ENCODE assay signal across 8 cellular contexts in genomic region chr2:73984922-73985317, GRCh38. TPM values are rescaled to one million over a fixed set of nuclear protein-coding genes. Genes with fewer than 3 reads are reported as not detected.
A peak's percentile ranks its signal among the peaks of the same experiment; 100 is the strongest.
DNase-seq lines count a peak whose midpoint lies in the region; ATAC-seq and TF ChIP-seq lines count a peak whose summit lies in the region.

No MANE protein-coding gene starts in this region.

- H3K36me3 Mint-ChIP-seq in T-helper 2 cell treated with Interferon-gamma antibody and Interleukin-4, amounts not matched to agents 5 μg/mL and 100 μg/mL, for 36 hours (ENCODE audit: low read depth): peaks cover 32% of the 10 kb centered on the region

- no peaks in the 10 kb centered on the region for H3K9me3 ChIP-seq in SU-DHL-6 (ENCODE audit: insufficient read depth, low read length)
- H3K9me3 ChIP-seq in lung (ENCODE audit: control insufficient read depth in 2 of 2, insufficient read depth in 1 of 2, low read length in 1 of 2): no peaks in the 10 kb centered on the region
- H3K9me3 ChIP-seq in thoracic aorta: no peaks in the 10 kb centered on the region

- H3K9ac ChIP-seq in SU-DHL-6 (ENCODE audit: low read length): peak overlapping the region; percentile 62; the same call in 1 of the 2 replicates

- WGBS in lung, 2 donors: 0% methylated on average over 25 to 58 of the region's 60 CpGs

- in situ Hi-C loops in brain microvascular endothelial cell (cut with HindIII; ENCODE audit: low pct_ligation_motif_present, low sequenced_read_pairs): no loop called here

- H3K27me3 ChIP-seq in SU-DHL-6 (ENCODE audit: low read length): no peaks in the 10 kb centered on the region
- no peaks in the 10 kb centered on the region for H3K27me3 ChIP-seq in brain microvascular endothelial cell (replicated peaks)
- H3K27me3 ChIP-seq in lung (ENCODE audit: control insufficient read depth, insufficient read depth): no peaks in the 10 kb centered on the region
- no peaks in the 10 kb centered on the region for H3K27me3 ChIP-seq in thoracic aorta (replicated peaks; ENCODE audit: insufficient read depth)

- peaks cover 65% of the 10 kb centered on the region for H3K4me1 Mint-ChIP-seq in T-helper 2 cell treated with Interferon-gamma antibody and Interleukin-4, amounts not matched to agents 5 μg/mL and 100 μg/mL, for 36 hours (ENCODE audit: low read depth)

- no peak for TF ChIP-seq CTCF in SU-DHL-6 (IDR thresholded peaks at IDR 0.05; ENCODE audit: insufficient read depth, low read length, poor library complexity, severe bottlenecking)
- no peak for TF ChIP-seq CTCF in brain microvascular endothelial cell (IDR thresholded peaks at IDR 0.05; ENCODE audit: low read depth, low read length, missing control alignments)
- TF ChIP-seq CTCF in lung (IDR thresholded peaks at IDR 0.05; ENCODE audit: control extremely low read depth, extremely low read depth): no peak
- TF ChIP-seq CTCF in thoracic aorta (IDR thresholded peaks at IDR 0.05): no peak

- H3K4me3 Mint-ChIP-seq in T-helper 2 cell treated with Interferon-gamma antibody and Interleukin-4, amounts not matched to agents 5 μg/mL and 100 μg/mL, for 36 hours: no peak overlapping the region

- H3K4me3 ChIP-seq in SU-DHL-6 (ENCODE audit: insufficient read depth, low read length, poor library complexity, severe bottlenecking) (peak overlapping the region; percentile 16), brain microvascular endothelial cell (ENCODE audit: low read depth, low read length) (peak overlapping the region; percentile 43), lung (peak overlapping the region; percentile 45), thoracic aorta (peak overlapping the region; percentile 78)

- H3K36me3 ChIP-seq in SU-DHL-6 (ENCODE audit: low read length) (no peaks in the 10 kb centered on the region), brain microvascular endothelial cell (replicated peaks) (no peaks in the 10 kb centered on the region), lung (ENCODE audit: control insufficient read depth in 2 of 2, insufficient read depth in 2 of 2, low read length in 2 of 2) (peaks cover 2% of the 10 kb centered on the region in 2 donors), thoracic aorta (no peaks in the 10 kb centered on the region)

- no peaks in the 10 kb centered on the region for H3K27me3 Mint-ChIP-seq in T-helper 2 cell treated with Interferon-gamma antibody and Interleukin-4, amounts not matched to agents 5 μg/mL and 100 μg/mL, for 36 hours (ENCODE audit: low read depth)

- peak overlapping the region; percentile 60 for H3K4me2 ChIP-seq in SU-DHL-6 (ENCODE audit: low read depth, low read length, poor library complexity, severe bottlenecking)

- no peaks in the 10 kb centered on the region for H3K9me3 Mint-ChIP-seq in T-helper 2 cell treated with Interferon-gamma antibody and Interleukin-4, amounts not matched to agents 5 μg/mL and 100 μg/mL, for 36 hours

- peak in 4 of 5 experiments; percentile 49 to 73 (median 62) for DNase-seq in T-helper 2 cell
- DNase-seq in T-helper 2 cell treated with Interferon-gamma antibody and Interleukin-4, amounts not matched to agents 5 μg/mL and 100 μg/mL, for 36 hours (ENCODE audit: low spot score): no peak
- DNase-seq in brain microvascular endothelial cell: no peak
- DNase-seq in lung (ENCODE audit: low spot score): peak; percentile 52
- DNase-seq in thoracic aorta (ENCODE audit: low spot score): no peak
- DNase-seq in AG08395 (ENCODE audit: low spot score): no peak

- H2AFZ ChIP-seq in SU-DHL-6 (ENCODE audit: low read depth, low read length, severe bottlenecking): no peak overlapping the region

- H3K79me2 ChIP-seq in SU-DHL-6 (ENCODE audit: insufficient read depth, low read length): peaks cover 44% of the 10 kb centered on the region

- H3K4me1 ChIP-seq in lung (ENCODE audit: control insufficient read depth in 2 of 2, insufficient read depth in 2 of 2, low read length in 2 of 2) (peaks cover 13 to 35% of the 10 kb centered on the region in 2 donors), thoracic aorta (ENCODE audit: control insufficient read depth in 1 of 2, low read depth in 2 of 2) (peaks cover 29 to 68% of the 10 kb centered on the region in 2 donors)

- peak; percentile 16 for ATAC-seq in HG02981 (IDR thresholded peaks at IDR 0.05; ENCODE audit: unreplicated experiment)
- ATAC-seq in lung (ENCODE audit: insufficient read depth, low FRiP score): no peak
- ATAC-seq in thoracic aorta (ENCODE audit: insufficient number of reproducible peaks, low FRiP score, low read depth): no peak

- no peaks in the 10 kb centered on the region; the same call in 1 of the 2 replicates for H4K20me1 ChIP-seq in SU-DHL-6 (ENCODE audit: low read depth, low read length)

- no peaks in the 10 kb centered on the region for H3K9me2 ChIP-seq in SU-DHL-6 (replicated peaks; ENCODE audit: insufficient read depth, low read length)

- peaks cover 28% of the 10 kb centered on the region for H3F3A ChIP-seq in SU-DHL-6 (ENCODE audit: insufficient read depth)

- H3K27ac Mint-ChIP-seq in T-helper 2 cell treated with Interferon-gamma antibody and Interleukin-4, amounts not matched to agents 5 μg/mL and 100 μg/mL, for 36 hours: no peak overlapping the region

- H3K27ac ChIP-seq in SU-DHL-6 (ENCODE audit: low read depth, low read length): no peak overlapping the region
- no peak overlapping the region for H3K27ac ChIP-seq in brain microvascular endothelial cell
- peak overlapping the region; percentile 55 to 71 for H3K27ac ChIP-seq in lung (ENCODE audit: low read depth in 1 of 2, low read length in 1 of 2)
- no peak overlapping the region for H3K27ac ChIP-seq in thoracic aorta

RNA-seq across cellular contexts. Expression of gene TET3, which starts 0.2 kb away (rescaled TPM):
- total RNA-seq in lung: 10 to 100 TPM; 19.2 to 26.9 TPM
- polyA plus RNA-seq in lung: 10 to 100 TPM in 1 of 2 donors, 1 to 10 TPM in 1; 4.6 to 10.0 TPM
- 10 to 100 TPM in 1 of 2 donors, 1 to 10 TPM in 1; 8.7 to 15.8 TPM for total RNA-seq in thoracic aorta

RNA-seq across cellular contexts. Expression of gene DGUOK, which starts 58.2 kb away (rescaled TPM):
- 10 to 100 TPM; 28.9 to 51.2 TPM for total RNA-seq in lung
- polyA plus RNA-seq in lung: 100 to 1,000 TPM in 1 of 2 donors, 10 to 100 TPM in 1; 96.6 to 103 TPM
- 10 to 100 TPM; 20.8 to 36.2 TPM for total RNA-seq in thoracic aorta

Comparison
In these comparisons a context has a peak if more than half of its experiments do, and no peak if none do; other contexts are left out.
1. DNase-seq: peak in T-helper 2 cell (4 of 5) and lung (single experiment); none in T-helper 2 cell treated with Interferon-gamma antibody and Interleukin-4, amounts not matched to agents 5 μg/mL and 100 μg/mL, for 36 hours (single experiment), brain microvascular endothelial cell (single experiment), thoracic aorta (single experiment) and AG08395 (single experiment).
2. H3K27ac ChIP-seq: peak in lung (2 of 2); none in SU-DHL-6 (single experiment), brain microvascular endothelial cell (single experiment) and thoracic aorta (0 of 2).
3. H3K4me3 ChIP-seq: peak in every context shown above with its lines; median percentile 78 in thoracic aorta; 45 in lung; 43 in brain microvascular endothelial cell; 16 in SU-DHL-6.